1 cellular context compared by ENCODE assay signal in the genomic region with DNA sequence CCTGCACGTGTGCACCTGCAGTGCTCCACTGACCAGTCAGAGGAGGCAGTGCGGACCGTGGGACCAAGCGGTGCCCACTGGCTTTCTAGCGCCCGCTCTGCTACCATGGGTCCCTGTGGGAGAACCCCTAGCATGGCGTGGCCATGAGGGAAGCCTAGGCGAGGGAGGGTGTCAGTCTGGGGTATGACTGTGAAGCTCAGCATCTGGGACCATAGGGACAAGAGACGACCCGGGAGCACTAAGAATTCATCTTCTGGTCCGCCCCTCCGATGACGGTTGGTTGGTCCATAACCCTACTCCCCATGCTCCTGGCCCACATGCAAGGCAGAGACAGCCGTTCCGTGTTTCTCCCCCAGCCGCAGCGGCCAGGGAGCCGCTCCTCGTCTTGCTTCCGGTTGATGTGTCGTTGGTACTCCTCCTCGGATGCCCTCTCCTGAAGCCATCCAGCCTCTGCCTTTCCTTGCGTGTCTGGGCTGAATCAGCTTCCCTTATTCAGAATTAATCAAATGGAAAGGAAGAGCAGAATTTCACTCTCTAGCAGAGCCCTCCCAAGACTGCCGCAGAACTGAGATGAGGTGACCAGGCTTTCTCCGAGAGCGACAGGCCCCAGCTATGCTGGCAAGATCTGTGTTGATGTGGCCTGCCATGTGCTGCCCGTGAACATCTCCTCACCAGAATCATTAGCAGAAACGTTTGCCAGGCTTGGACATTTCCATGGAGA.
TF ChIP-seq lines count a peak whose summit lies in the region.

No MANE protein-coding gene starts in this region.

TF ChIP-seq in HepG2, 621 proteins besides CTCF, POLR2A, EP300 and RAD21 (continued from another document and continues in another):
- TF ChIP-seq, protein P1, sequence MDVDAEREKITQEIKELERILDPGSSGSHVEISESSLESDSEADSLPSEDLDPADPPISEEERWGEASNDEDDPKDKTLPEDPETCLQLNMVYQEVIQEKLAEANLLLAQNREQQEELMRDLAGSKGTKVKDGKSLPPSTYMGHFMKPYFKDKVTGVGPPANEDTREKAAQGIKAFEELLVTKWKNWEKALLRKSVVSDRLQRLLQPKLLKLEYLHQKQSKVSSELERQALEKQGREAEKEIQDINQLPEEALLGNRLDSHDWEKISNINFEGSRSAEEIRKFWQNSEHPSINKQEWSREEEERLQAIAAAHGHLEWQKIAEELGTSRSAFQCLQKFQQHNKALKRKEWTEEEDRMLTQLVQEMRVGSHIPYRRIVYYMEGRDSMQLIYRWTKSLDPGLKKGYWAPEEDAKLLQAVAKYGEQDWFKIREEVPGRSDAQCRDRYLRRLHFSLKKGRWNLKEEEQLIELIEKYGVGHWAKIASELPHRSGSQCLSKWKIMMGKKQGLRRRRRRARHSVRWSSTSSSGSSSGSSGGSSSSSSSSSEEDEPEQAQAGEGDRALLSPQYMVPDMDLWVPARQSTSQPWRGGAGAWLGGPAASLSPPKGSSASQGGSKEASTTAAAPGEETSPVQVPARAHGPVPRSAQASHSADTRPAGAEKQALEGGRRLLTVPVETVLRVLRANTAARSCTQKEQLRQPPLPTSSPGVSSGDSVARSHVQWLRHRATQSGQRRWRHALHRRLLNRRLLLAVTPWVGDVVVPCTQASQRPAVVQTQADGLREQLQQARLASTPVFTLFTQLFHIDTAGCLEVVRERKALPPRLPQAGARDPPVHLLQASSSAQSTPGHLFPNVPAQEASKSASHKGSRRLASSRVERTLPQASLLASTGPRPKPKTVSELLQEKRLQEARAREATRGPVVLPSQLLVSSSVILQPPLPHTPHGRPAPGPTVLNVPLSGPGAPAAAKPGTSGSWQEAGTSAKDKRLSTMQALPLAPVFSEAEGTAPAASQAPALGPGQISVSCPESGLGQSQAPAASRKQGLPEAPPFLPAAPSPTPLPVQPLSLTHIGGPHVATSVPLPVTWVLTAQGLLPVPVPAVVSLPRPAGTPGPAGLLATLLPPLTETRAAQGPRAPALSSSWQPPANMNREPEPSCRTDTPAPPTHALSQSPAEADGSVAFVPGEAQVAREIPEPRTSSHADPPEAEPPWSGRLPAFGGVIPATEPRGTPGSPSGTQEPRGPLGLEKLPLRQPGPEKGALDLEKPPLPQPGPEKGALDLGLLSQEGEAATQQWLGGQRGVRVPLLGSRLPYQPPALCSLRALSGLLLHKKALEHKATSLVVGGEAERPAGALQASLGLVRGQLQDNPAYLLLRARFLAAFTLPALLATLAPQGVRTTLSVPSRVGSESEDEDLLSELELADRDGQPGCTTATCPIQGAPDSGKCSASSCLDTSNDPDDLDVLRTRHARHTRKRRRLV (CRISPR knock-in tag; IDR thresholded peaks at IDR 0.05), result no peak
- TF ChIP-seq NFYB (CRISPR knock-in tag; IDR thresholded peaks at IDR 0.05) (no peak), FOXC1 (CRISPR knock-in tag; IDR thresholded peaks at IDR 0.05; ENCODE audit: borderline replicate concordance) (0 out of 2 replicates have a peak, but pooled peaks have one; percentile 47), IRX3 (CRISPR knock-in tag; IDR thresholded peaks at IDR 0.05; ENCODE audit: borderline replicate concordance, low read depth) (no peak), RARA (CRISPR knock-in tag; IDR thresholded peaks at IDR 0.05) (no peak), HOXA3 (CRISPR knock-in tag; IDR thresholded peaks at IDR 0.05) (no peak; the same call in 1 of the 2 replicates), NR2C2 (CRISPR knock-in tag; IDR thresholded peaks at IDR 0.05; ENCODE audit: borderline replicate concordance) (no peak), GFI1 (CRISPR knock-in tag; IDR thresholded peaks at IDR 0.05; ENCODE audit: borderline replicate concordance) (no peak), MED1 (CRISPR knock-in tag; IDR thresholded peaks at IDR 0.05) (peak; percentile 23), NPAS2 (CRISPR knock-in tag; IDR thresholded peaks at IDR 0.05; ENCODE audit: borderline replicate concordance) (no peak), ZNF256 (CRISPR knock-in tag; conservative IDR thresholded peaks at IDR 0.05) (no peak), SATB2 (CRISPR knock-in tag; IDR thresholded peaks at IDR 0.05) (peak; percentile 38; the same call in 1 of the 2 replicates), HNRNPH1 (optimal IDR thresholded peaks at IDR 0.05; ENCODE audit: low read depth, low read length) (no peak), ZNF839 (CRISPR knock-in tag; IDR thresholded peaks at IDR 0.05; ENCODE audit: borderline replicate concordance) (no peak), ARNTL (CRISPR knock-in tag; IDR thresholded peaks at IDR 0.05) (0 out of 2 replicates have a peak, but pooled peaks have one; percentile 28), ZNF766 (CRISPR knock-in tag; IDR thresholded peaks at IDR 0.05; ENCODE audit: borderline replicate concordance) (no peak), FOXA3 (CRISPR knock-in tag; IDR thresholded peaks at IDR 0.05) (peak; percentile 12; the same call in 1 of the 2 replicates), SMC3 (IDR thresholded peaks at IDR 0.05; ENCODE audit: low read length) (no peak), ZNF3 (CRISPR knock-in tag; IDR thresholded peaks at IDR 0.05) (no peak), ZNF772 (CRISPR knock-in tag; IDR thresholded peaks at IDR 0.05) (no peak)
- TF ChIP-seq, protein P2, sequence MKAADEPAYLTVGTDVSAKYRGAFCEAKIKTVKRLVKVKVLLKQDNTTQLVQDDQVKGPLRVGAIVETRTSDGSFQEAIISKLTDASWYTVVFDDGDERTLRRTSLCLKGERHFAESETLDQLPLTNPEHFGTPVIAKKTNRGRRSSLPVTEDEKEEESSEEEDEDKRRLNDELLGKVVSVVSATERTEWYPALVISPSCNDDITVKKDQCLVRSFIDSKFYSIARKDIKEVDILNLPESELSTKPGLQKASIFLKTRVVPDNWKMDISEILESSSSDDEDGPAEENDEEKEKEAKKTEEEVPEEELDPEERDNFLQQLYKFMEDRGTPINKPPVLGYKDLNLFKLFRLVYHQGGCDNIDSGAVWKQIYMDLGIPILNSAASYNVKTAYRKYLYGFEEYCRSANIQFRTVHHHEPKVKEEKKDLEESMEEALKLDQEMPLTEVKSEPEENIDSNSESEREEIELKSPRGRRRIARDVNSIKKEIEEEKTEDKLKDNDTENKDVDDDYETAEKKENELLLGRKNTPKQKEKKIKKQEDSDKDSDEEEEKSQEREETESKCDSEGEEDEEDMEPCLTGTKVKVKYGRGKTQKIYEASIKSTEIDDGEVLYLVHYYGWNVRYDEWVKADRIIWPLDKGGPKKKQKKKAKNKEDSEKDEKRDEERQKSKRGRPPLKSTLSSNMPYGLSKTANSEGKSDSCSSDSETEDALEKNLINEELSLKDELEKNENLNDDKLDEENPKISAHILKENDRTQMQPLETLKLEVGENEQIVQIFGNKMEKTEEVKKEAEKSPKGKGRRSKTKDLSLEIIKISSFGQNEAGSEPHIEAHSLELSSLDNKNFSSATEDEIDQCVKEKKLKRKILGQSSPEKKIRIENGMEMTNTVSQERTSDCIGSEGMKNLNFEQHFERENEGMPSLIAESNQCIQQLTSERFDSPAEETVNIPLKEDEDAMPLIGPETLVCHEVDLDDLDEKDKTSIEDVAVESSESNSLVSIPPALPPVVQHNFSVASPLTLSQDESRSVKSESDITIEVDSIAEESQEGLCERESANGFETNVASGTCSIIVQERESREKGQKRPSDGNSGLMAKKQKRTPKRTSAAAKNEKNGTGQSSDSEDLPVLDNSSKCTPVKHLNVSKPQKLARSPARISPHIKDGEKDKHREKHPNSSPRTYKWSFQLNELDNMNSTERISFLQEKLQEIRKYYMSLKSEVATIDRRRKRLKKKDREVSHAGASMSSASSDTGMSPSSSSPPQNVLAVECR (CRISPR knock-in tag; IDR thresholded peaks at IDR 0.05; ENCODE audit: borderline replicate concordance), result no peak
- TF ChIP-seq, protein P3, sequence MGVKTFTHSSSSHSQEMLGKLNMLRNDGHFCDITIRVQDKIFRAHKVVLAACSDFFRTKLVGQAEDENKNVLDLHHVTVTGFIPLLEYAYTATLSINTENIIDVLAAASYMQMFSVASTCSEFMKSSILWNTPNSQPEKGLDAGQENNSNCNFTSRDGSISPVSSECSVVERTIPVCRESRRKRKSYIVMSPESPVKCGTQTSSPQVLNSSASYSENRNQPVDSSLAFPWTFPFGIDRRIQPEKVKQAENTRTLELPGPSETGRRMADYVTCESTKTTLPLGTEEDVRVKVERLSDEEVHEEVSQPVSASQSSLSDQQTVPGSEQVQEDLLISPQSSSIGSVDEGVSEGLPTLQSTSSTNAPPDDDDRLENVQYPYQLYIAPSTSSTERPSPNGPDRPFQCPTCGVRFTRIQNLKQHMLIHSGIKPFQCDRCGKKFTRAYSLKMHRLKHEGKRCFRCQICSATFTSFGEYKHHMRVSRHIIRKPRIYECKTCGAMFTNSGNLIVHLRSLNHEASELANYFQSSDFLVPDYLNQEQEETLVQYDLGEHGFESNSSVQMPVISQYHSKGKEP (CRISPR knock-in tag; IDR thresholded peaks at IDR 0.05), result no peak
- TF ChIP-seq, protein P4, sequence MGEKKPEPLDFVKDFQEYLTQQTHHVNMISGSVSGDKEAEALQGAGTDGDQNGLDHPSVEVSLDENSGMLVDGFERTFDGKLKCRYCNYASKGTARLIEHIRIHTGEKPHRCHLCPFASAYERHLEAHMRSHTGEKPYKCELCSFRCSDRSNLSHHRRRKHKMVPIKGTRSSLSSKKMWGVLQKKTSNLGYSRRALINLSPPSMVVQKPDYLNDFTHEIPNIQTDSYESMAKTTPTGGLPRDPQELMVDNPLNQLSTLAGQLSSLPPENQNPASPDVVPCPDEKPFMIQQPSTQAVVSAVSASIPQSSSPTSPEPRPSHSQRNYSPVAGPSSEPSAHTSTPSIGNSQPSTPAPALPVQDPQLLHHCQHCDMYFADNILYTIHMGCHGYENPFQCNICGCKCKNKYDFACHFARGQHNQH (CRISPR knock-in tag; IDR thresholded peaks at IDR 0.05), result 0 out of 2 replicates have a peak, but pooled peaks have one; percentile 19
- TF ChIP-seq, protein P5, sequence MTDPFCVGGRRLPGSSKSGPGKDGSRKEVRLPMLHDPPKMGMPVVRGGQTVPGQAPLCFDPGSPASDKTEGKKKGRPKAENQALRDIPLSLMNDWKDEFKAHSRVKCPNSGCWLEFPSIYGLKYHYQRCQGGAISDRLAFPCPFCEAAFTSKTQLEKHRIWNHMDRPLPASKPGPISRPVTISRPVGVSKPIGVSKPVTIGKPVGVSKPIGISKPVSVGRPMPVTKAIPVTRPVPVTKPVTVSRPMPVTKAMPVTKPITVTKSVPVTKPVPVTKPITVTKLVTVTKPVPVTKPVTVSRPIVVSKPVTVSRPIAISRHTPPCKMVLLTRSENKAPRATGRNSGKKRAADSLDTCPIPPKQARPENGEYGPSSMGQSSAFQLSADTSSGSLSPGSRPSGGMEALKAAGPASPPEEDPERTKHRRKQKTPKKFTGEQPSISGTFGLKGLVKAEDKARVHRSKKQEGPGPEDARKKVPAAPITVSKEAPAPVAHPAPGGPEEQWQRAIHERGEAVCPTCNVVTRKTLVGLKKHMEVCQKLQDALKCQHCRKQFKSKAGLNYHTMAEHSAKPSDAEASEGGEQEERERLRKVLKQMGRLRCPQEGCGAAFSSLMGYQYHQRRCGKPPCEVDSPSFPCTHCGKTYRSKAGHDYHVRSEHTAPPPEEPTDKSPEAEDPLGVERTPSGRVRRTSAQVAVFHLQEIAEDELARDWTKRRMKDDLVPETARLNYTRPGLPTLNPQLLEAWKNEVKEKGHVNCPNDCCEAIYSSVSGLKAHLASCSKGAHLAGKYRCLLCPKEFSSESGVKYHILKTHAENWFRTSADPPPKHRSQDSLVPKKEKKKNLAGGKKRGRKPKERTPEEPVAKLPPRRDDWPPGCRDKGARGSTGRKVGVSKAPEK (CRISPR knock-in tag; IDR thresholded peaks at IDR 0.05; ENCODE audit: borderline replicate concordance), result no peak; the same call in 1 of the 2 replicates
- TF ChIP-seq, protein P6, sequence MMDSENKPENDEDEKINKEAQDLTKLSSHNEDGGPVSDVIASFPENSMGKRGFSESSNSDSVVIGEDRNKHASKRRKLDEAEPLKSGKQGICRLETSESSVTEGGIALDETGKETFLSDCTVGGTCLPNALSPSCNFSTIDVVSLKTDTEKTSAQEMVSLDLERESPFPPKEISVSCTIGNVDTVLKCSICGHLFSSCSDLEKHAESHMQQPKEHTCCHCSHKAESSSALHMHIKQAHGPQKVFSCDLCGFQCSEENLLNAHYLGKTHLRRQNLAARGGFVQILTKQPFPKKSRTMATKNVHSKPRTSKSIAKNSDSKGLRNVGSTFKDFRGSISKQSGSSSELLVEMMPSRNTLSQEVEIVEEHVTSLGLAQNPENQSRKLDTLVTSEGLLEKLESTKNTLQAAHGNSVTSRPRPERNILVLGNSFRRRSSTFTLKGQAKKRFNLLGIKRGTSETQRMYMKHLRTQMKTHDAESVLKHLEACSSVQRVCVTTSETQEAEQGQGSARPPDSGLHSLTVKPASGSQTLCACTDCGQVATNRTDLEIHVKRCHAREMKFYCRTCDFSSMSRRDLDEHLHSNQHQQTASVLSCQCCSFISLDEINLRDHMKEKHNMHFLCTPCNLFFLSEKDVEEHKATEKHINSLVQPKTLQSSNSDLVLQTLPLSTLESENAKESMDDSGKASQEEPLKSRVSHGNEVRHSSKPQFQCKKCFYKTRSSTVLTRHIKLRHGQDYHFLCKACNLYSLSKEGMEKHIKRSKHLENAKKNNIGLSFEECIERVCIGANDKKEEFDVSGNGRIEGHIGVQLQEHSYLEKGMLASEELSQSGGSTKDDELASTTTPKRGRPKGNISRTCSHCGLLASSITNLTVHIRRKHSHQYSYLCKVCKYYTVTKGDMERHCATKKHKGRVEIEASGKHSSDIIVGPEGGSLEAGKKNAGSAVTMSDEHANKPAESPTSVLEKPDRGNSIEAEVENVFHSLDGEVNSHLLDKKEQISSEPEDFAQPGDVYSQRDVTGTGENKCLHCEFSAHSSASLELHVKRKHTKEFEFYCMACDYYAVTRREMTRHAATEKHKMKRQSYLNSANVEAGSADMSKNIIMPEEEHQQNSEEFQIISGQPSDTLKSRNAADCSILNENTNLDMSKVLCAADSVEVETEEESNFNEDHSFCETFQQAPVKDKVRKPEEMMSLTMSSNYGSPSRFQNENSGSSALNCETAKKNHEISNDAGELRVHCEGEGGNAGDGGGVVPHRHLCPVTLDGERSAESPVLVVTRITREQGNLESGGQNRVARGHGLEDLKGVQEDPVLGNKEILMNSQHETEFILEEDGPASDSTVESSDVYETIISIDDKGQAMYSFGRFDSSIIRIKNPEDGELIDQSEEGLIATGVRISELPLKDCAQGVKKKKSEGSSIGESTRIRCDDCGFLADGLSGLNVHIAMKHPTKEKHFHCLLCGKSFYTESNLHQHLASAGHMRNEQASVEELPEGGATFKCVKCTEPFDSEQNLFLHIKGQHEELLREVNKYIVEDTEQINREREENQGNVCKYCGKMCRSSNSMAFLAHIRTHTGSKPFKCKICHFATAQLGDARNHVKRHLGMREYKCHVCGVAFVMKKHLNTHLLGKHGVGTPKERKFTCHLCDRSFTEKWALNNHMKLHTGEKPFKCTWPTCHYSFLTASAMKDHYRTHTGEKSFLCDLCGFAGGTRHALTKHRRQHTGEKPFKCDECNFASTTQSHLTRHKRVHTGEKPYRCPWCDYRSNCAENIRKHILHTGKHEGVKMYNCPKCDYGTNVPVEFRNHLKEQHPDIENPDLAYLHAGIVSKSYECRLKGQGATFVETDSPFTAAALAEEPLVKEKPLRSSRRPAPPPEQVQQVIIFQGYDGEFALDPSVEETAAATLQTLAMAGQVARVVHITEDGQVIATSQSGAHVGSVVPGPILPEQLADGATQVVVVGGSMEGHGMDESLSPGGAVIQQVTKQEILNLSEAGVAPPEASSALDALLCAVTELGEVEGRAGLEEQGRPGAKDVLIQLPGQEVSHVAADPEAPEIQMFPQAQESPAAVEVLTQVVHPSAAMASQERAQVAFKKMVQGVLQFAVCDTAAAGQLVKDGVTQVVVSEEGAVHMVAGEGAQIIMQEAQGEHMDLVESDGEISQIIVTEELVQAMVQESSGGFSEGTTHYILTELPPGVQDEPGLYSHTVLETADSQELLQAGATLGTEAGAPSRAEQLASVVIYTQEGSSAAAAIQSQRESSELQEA (CRISPR knock-in tag; IDR thresholded peaks at IDR 0.05; ENCODE audit: not compliant biosample characterization), result no peak
- TF ChIP-seq, protein P7, sequence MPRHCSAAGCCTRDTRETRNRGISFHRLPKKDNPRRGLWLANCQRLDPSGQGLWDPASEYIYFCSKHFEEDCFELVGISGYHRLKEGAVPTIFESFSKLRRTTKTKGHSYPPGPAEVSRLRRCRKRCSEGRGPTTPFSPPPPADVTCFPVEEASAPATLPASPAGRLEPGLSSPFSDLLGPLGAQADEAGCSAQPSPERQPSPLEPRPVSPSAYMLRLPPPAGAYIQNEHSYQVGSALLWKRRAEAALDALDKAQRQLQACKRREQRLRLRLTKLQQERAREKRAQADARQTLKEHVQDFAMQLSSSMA (CRISPR knock-in tag; IDR thresholded peaks at IDR 0.05), result no peak
